In genomic region chr1:182395911-182396310, GRCh38 we compare ENCODE assay signal across 1 cellular context.
TF ChIP-seq lines count a peak whose summit lies in the region.

No MANE protein-coding gene starts in this region.

TF ChIP-seq in K562, 482 proteins besides CTCF, POLR2A, EP300 and RAD21 (continued from another document):
- TF ChIP-seq, protein P1, sequence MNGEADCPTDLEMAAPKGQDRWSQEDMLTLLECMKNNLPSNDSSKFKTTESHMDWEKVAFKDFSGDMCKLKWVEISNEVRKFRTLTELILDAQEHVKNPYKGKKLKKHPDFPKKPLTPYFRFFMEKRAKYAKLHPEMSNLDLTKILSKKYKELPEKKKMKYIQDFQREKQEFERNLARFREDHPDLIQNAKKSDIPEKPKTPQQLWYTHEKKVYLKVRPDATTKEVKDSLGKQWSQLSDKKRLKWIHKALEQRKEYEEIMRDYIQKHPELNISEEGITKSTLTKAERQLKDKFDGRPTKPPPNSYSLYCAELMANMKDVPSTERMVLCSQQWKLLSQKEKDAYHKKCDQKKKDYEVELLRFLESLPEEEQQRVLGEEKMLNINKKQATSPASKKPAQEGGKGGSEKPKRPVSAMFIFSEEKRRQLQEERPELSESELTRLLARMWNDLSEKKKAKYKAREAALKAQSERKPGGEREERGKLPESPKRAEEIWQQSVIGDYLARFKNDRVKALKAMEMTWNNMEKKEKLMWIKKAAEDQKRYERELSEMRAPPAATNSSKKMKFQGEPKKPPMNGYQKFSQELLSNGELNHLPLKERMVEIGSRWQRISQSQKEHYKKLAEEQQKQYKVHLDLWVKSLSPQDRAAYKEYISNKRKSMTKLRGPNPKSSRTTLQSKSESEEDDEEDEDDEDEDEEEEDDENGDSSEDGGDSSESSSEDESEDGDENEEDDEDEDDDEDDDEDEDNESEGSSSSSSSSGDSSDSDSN (IDR thresholded peaks at IDR 0.05; ENCODE audit: borderline replicate concordance in 1 of 2, low read depth in 2 of 2, low read length in 2 of 2): no peak
